Comparison of ENCODE assay signal across 1 cellular context in genomic region chr15:91223902-91224301, GRCh38.
TF ChIP-seq lines count a peak whose summit lies in the region.

No MANE protein-coding gene starts in this region.

TF ChIP-seq in H1, 55 proteins besides CTCF, POLR2A, EP300 and RAD21:
- TF ChIP-seq CHD7 (IDR thresholded peaks at IDR 0.05; ENCODE audit: insufficient replicate concordance, low read length), result no peak
- TF ChIP-seq SUZ12 (IDR thresholded peaks at IDR 0.05; ENCODE audit: low read length), result no peak
- TF ChIP-seq TAF7 (optimal IDR thresholded peaks at IDR 0.05; ENCODE audit: borderline replicate concordance, low read depth, low read length), result no peak
- no peak for TF ChIP-seq KDM1A (IDR thresholded peaks at IDR 0.05; ENCODE audit: borderline replicate concordance, low read length)
- TF ChIP-seq SAP30 (IDR thresholded peaks at IDR 0.05; ENCODE audit: insufficient read depth, insufficient replicate concordance, low read length), result no peak
- TF ChIP-seq SP4 (IDR thresholded peaks at IDR 0.05; ENCODE audit: low read length), result no peak
- no peak for TF ChIP-seq CHD1 (IDR thresholded peaks at IDR 0.05; ENCODE audit: low read depth, low read length)
- TF ChIP-seq ASH2L (IDR thresholded peaks at IDR 0.05; ENCODE audit: low read length), result no peak
- no peak for TF ChIP-seq PHF8 (conservative IDR thresholded peaks at IDR 0.05; ENCODE audit: low read depth, low read length)
- TF ChIP-seq CTBP2 (IDR thresholded peaks at IDR 0.05; ENCODE audit: borderline replicate concordance, insufficient read depth, insufficient read length, low read length), result no peak
- no peak for TF ChIP-seq HDAC2 (IDR thresholded peaks at IDR 0.05; ENCODE audit: borderline replicate concordance in 1 of 2, low read depth in 2 of 2, low read length in 2 of 2)
- TF ChIP-seq RFX5 (IDR thresholded peaks at IDR 0.05; ENCODE audit: borderline replicate concordance, low read depth, low read length), result no peak
